Comparison of ENCODE assay signal across 18 cellular contexts in the genomic region with DNA sequence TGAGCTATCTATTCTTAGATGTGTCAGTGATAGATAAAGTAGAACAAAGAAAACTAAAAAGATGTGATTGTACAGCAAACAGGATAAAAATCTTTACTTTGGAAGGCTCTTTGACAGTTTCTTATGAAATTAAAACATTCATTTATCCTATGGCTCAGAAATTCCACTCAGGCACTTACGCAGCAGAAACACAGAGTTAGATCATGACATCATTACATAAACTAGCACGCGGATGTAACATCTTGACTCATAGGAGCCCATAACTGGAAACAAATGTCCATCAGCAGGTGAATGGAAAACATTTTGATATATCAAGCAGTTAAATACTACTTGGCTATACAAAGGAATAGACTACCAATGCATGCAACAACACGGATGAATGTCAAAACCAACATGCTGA. TPM values are rescaled to one million over a fixed set of nuclear protein-coding genes. Genes with fewer than 3 reads are reported as not detected.
DNase-seq lines count a peak whose midpoint lies in the region; ATAC-seq and TF ChIP-seq lines count a peak whose summit lies in the region.
"Had no signal": no experiment of that assay in that cellular context is flagged by ENCODE, and none has a peak within 500 bp of the region (broad histone marks: within the 10 kb centered on the region; RNA-seq: fewer than 3 reads in every experiment).

No MANE protein-coding gene starts in this region.

- H3K4me1 Mint-ChIP-seq in activated T-cell treated with anti-CD3 and anti-CD28 coated beads, Interleukin-2, amount 50 U/mL, for 72 hours (ENCODE audit: low read depth): no peaks in the 10 kb centered on the region
- H3K4me1 Mint-ChIP-seq: CD8-positive, alpha-beta memory T cell; IgD-negative memory B cell had no signal

- no peak overlapping the region for H3K4me3 Mint-ChIP-seq in activated T-cell treated with anti-CD3 and anti-CD28 coated beads, Interleukin-2, amount 50 U/mL, for 72 hours
- H3K4me3 Mint-ChIP-seq: CD8-positive, alpha-beta memory T cell; IgD-negative memory B cell had no signal

- H3K27me3 Mint-ChIP-seq in activated T-cell treated with anti-CD3 and anti-CD28 coated beads, Interleukin-2, amount 50 U/mL, for 72 hours (ENCODE audit: low read depth): no peaks in the 10 kb centered on the region
- H3K27me3 Mint-ChIP-seq: CD8-positive, alpha-beta memory T cell; IgD-negative memory B cell had no signal

- POLR2A ChIA-PET in Panc1 (lab: Charles Lee): no interaction called here

- no peaks in the 10 kb centered on the region for H3K9me3 ChIP-seq in Panc1 (ENCODE audit: control insufficient read depth, insufficient read depth, low read depth, low read length)
- H3K9me3 ChIP-seq: BLaER1, SJCRH30 had no signal

- no peaks in the 10 kb centered on the region for H3K4me1 ChIP-seq in Panc1 (ENCODE audit: control insufficient read depth, insufficient read depth, low read length)
- H3K4me1 ChIP-seq: BLaER1, SJCRH30 had no signal

- no peaks in the 10 kb centered on the region for H3K27me3 ChIP-seq in Panc1 (ENCODE audit: control insufficient read depth, insufficient read depth, low read length)
- H3K27me3 ChIP-seq: BLaER1, SJCRH30 had no signal

- H3K36me3 Mint-ChIP-seq in activated T-cell treated with anti-CD3 and anti-CD28 coated beads, Interleukin-2, amount 50 U/mL, for 72 hours (ENCODE audit: insufficient read depth in 2 of 2): peaks cover 13 to 14% of the 10 kb centered on the region in 2 donors

- no peaks in the 10 kb centered on the region for H3K9me3 Mint-ChIP-seq in activated T-cell treated with anti-CD3 and anti-CD28 coated beads, Interleukin-2, amount 50 U/mL, for 72 hours
- H3K9me3 Mint-ChIP-seq: CD8-positive, alpha-beta memory T cell; IgD-negative memory B cell had no signal

- peaks cover 26% of the 10 kb centered on the region for H3K36me3 ChIP-seq in Panc1 (ENCODE audit: control insufficient read depth, insufficient read depth, low read length)

- TF ChIP-seq CTCF in Panc1 (IDR thresholded peaks at IDR 0.05): no peak

- no peak for DNase-seq in activated T-cell treated with anti-CD3 and anti-CD28 coated beads, Interleukin-2, amount 50 U/mL, for 72 hours
- no peak for DNase-seq in activated T-cell treated with anti-CD3 and anti-CD28 coated beads, Interleukin-2, amount 50 U/mL, for 48 hours
- no peak for DNase-seq in Panc1 (ENCODE audit: low read depth, low spot score)
- peak; percentile 43 for DNase-seq in fibroblast of gingiva (ENCODE audit: low read depth)
- DNase-seq in NOMO-1 treated with DMSO at 0.1 percent for 48 hours (lab: John Stamatoyannopoulos, UW; ENCODE audit: unreplicated experiment): no peak
- DNase-seq: CD8-positive, alpha-beta memory T cell; GF-D8; NCI-H1105 treated with DMSO at 0.1 percent for 48 hours; NCI-H1694 treated with DMSO at 0.1 percent for 48 hours; NCI-H2107; NCI-H345; NCI-H526 treated with DMSO at 0.1 percent for 48 hours; RPMI8226; SJCRH30 had no signal

- TSS peak; percentile 21 for BruUV-seq in Panc1 (replicated peaks; lab: Mats Ljungman, UMichigan)

- H3K27ac ChIP-seq in Panc1 (ENCODE audit: low read length): no peak overlapping the region
- H3K27ac ChIP-seq: BLaER1, SJCRH30 had no signal

- in situ Hi-C loops in Panc1 (cut with HindIII; ENCODE audit: low pct_unique_long_range_greater_than_20kb, low sequenced_read_pairs): no loop called here

- no peak for ATAC-seq in activated T-cell treated with anti-CD3 and anti-CD28 coated beads, Interleukin-2, amount 50 U/mL, for 72 hours (replicated peaks in 1 of 2)
- no peak for ATAC-seq in Panc1
- ATAC-seq in GM21825 (IDR thresholded peaks at IDR 0.05; ENCODE audit: unreplicated experiment): no peak
- no peak for ATAC-seq in HG02588 (IDR thresholded peaks at IDR 0.05; ENCODE audit: unreplicated experiment)

- CTCF ChIA-PET in Panc1 (lab: Charles Lee): no interaction called here

- no peak overlapping the region for H3K4me3 ChIP-seq in Panc1 (ENCODE audit: low read depth in 2 of 2, low read length in 2 of 2)
- H3K4me3 ChIP-seq: BLaER1, SJCRH30 had no signal

- peak overlapping the region; percentile 63 for H3K27ac Mint-ChIP-seq in activated T-cell treated with anti-CD3 and anti-CD28 coated beads, Interleukin-2, amount 50 U/mL, for 72 hours
- H3K27ac Mint-ChIP-seq: IgD-negative memory B cell had no signal

- intact Hi-C loops in Panc1 (cut with micrococcal nuclease; ENCODE audit: unreplicated experiment): no loop called here

RNA-seq across cellular contexts. Expression of a gene that starts 45.3 kb away (rescaled TPM):
- total RNA-seq in activated T-cell treated with anti-CD3 and anti-CD28 coated beads, Interleukin-2, amount 50 U/mL, for 72 hours: 10 to 100 TPM; 23.3 to 25.5 TPM
- total RNA-seq in Panc1 (2021; ENCODE audit: unreplicated experiment): 38.3 TPM
- 17.5 TPM for polyA plus RNA-seq in Panc1 (2012; ENCODE audit: insufficient read length)
